ENCODE assay signal across 1 cellular context in genomic region chr3:122219242-122219872, GRCh38.
TF ChIP-seq lines count a peak whose summit lies in the region.

No MANE protein-coding gene starts in this region.

TF ChIP-seq in HepG2, 621 proteins besides CTCF, POLR2A, EP300 and RAD21 (continued from another document):
- TF ChIP-seq HMGXB3 (CRISPR knock-in tag; IDR thresholded peaks at IDR 0.05; ENCODE audit: borderline replicate concordance) = no peak
- no peak for TF ChIP-seq XRCC5 (optimal IDR thresholded peaks at IDR 0.05; ENCODE audit: low read length)
- no peak for TF ChIP-seq ZNF619 (CRISPR knock-in tag; IDR thresholded peaks at IDR 0.05)
- TF ChIP-seq PTBP1 (IDR thresholded peaks at IDR 0.05; ENCODE audit: low read depth, low read length, poor library complexity, severe bottlenecking) = no peak
- TF ChIP-seq NONO (IDR thresholded peaks at IDR 0.05) = no peak
- TF ChIP-seq NONO (CRISPR knock-in tag; conservative IDR thresholded peaks at IDR 0.05) = no peak
- TF ChIP-seq ZNF513 (CRISPR knock-in tag; conservative IDR thresholded peaks at IDR 0.05) = no peak
- TF ChIP-seq NBN (conservative IDR thresholded peaks at IDR 0.05) = no peak
- no peak for TF ChIP-seq GABPB1 (CRISPR knock-in tag; IDR thresholded peaks at IDR 0.05)
- TF ChIP-seq ZNF773 (CRISPR knock-in tag; IDR thresholded peaks at IDR 0.05; ENCODE audit: borderline replicate concordance) = no peak
- TF ChIP-seq ZFYVE20 (CRISPR knock-in tag; IDR thresholded peaks at IDR 0.05; ENCODE audit: borderline replicate concordance, low read depth) = no peak
- no peak for TF ChIP-seq JDP2 (CRISPR knock-in tag; IDR thresholded peaks at IDR 0.05; ENCODE audit: borderline replicate concordance)
